33 cellular contexts compared by ENCODE assay signal in genomic region chr9:21967169-21967568, GRCh38. TPM values are rescaled to one million over a fixed set of nuclear protein-coding genes. Genes with fewer than 3 reads are reported as not detected.
DNase-seq lines count a peak whose midpoint lies in the region; ATAC-seq, FAIRE-seq and TF ChIP-seq lines count a peak whose summit lies in the region.
"Had no signal": no experiment of that assay in that cellular context is flagged by ENCODE, and none has a peak within 500 bp of the region (broad histone marks: within the 10 kb centered on the region; RNA-seq: fewer than 3 reads in every experiment).

No MANE protein-coding gene starts in this region.

- peaks cover 98% of the 10 kb centered on the region for H3K27me3 ChIP-seq in HUES6 (ENCODE audit: control insufficient read depth, insufficient read depth, low read length)
- peaks cover 60 to 91% of the 10 kb centered on the region in 2 experiments for H3K27me3 ChIP-seq in endothelial cell of umbilical vein (ENCODE audit: control insufficient read depth in 2 of 2, insufficient read depth in 2 of 2, low read length in 2 of 2)
- peaks cover 49 to 53% of the 10 kb centered on the region in 2 donors for H3K27me3 ChIP-seq in right atrium auricular region
- H3K27me3 ChIP-seq: testis had no signal

- H3K4me1 ChIP-seq in HUES6 (ENCODE audit: control insufficient read depth, insufficient read depth, low read length) (peaks cover 43% of the 10 kb centered on the region), endothelial cell of umbilical vein (ENCODE audit: control insufficient read depth, extremely low read depth, insufficient read depth, low read length) (peaks cover 34% of the 10 kb centered on the region), right atrium auricular region (peaks cover 0 to 26% of the 10 kb centered on the region in 2 donors)
- H3K4me1 ChIP-seq: testis had no signal

- H3K27ac Mint-ChIP-seq in natural killer cell treated with Interleukin-12 subunit alpha and Interleukin-12 subunit beta and Interleukin-15 and Interleukin-18, amount 100 ng/mL, for 72 hours: no peak overlapping the region
- H3K27ac Mint-ChIP-seq in natural killer cell: no peak overlapping the region
- H3K27ac Mint-ChIP-seq: CD14-positive monocyte; stimulated activated memory B cell treated with anti-CD40 and anti-IgM and Interleukin-4, amounts not matched to agents 10 μg/mL and 1 μg/mL and 100 μg/mL, for 72 hours had no signal

- POLR2A ChIA-PET in endothelial cell of umbilical vein (lab: Charles Lee): no interaction called here

- peaks cover 38 to 49% of the 10 kb centered on the region in 2 donors for H3K4me1 Mint-ChIP-seq in natural killer cell treated with Interleukin-12 subunit alpha and Interleukin-12 subunit beta and Interleukin-15 and Interleukin-18, amount 100 ng/mL, for 72 hours (ENCODE audit: low read depth in 2 of 2)
- H3K4me1 Mint-ChIP-seq in natural killer cell: peaks cover 28 to 38% of the 10 kb centered on the region in 2 donors

- no peak for TF ChIP-seq CTCF in natural killer cell (IDR thresholded peaks at IDR 0.05)
- no peak for TF ChIP-seq CTCF in endothelial cell of umbilical vein (IDR thresholded peaks at IDR 0.05; ENCODE audit: extremely low read depth in 1 of 2, insufficient read depth in 1 of 2, low read depth in 1 of 2, low read length in 2 of 2)
- no peak for TF ChIP-seq CTCF in right atrium auricular region (IDR thresholded peaks at IDR 0.05)

- H3K36me3 Mint-ChIP-seq in natural killer cell treated with Interleukin-12 subunit alpha and Interleukin-12 subunit beta and Interleukin-15 and Interleukin-18, amount 100 ng/mL, for 72 hours: peaks cover 35% of the 10 kb centered on the region
- H3K36me3 Mint-ChIP-seq in natural killer cell: peaks cover 18% of the 10 kb centered on the region

- H3K36me3 ChIP-seq in HUES6 (ENCODE audit: control insufficient read depth, insufficient read depth, low read length): no peaks in the 10 kb centered on the region
- H3K36me3 ChIP-seq in endothelial cell of umbilical vein (ENCODE audit: control insufficient read depth in 2 of 2, extremely low read depth in 1 of 2, insufficient read depth in 2 of 2, low read length in 2 of 2): no peaks in the 10 kb centered on the region
- no peaks in the 10 kb centered on the region for H3K36me3 ChIP-seq in right atrium auricular region
- H3K36me3 ChIP-seq: pancreas, right lobe of liver, vagina had no signal

- ATAC-seq in natural killer cell treated with Interleukin-12 subunit alpha and Interleukin-12 subunit beta and Interleukin-15 and Interleukin-18, amount 100 ng/mL, for 72 hours: no peak
- no peak for ATAC-seq in natural killer cell
- no peak for ATAC-seq in sciatic nerve
- ATAC-seq: pancreas; right lobe of liver; stimulated activated memory B cell treated with anti-CD40 and anti-IgM and Interleukin-4, amounts not matched to agents 10 μg/mL and 1 μg/mL and 100 μg/mL, for 72 hours had no signal

- peaks cover 2% of the 10 kb centered on the region for H4K20me1 ChIP-seq in endothelial cell of umbilical vein (replicated peaks; ENCODE audit: control insufficient read depth, extremely low read depth, insufficient read depth, low read length)

- no peaks in the 10 kb centered on the region for H3K9me1 ChIP-seq in endothelial cell of umbilical vein (replicated peaks; ENCODE audit: control insufficient read depth, extremely low read depth, insufficient read depth, low read length)

- no peak for TF ChIP-seq POLR2A in endothelial cell of umbilical vein (IDR thresholded peaks at IDR 0.05; ENCODE audit: low read depth, low read length)

- CTCF ChIA-PET in endothelial cell of umbilical vein (lab: Charles Lee): interaction anchor here (1.2 to 2.9 kb wide), 4 partner anchors 23 to 272 kb away, joined by 3 to 12 read pairs (median 5); no protein-coding TSS in a partner anchor

- dilution Hi-C loops in endothelial cell of umbilical vein (cut with MboI; ENCODE audit: extremely low pct_ligation_motif_present, low sequenced_read_pairs): no loop called here

- no peak for DNase-seq in natural killer cell treated with Interleukin-12 subunit alpha and Interleukin-12 subunit beta and Interleukin-15 and Interleukin-18, amount 100 ng/mL, for 72 hours (ENCODE audit: low spot score)
- DNase-seq in natural killer cell (no peak), endothelial cell of umbilical vein (ENCODE audit: low read depth, low spot score) (no peak), retina (peak; percentile 37), middle frontal gyrus (ENCODE audit: extremely low spot score, low spot score) (no peak), sciatic nerve (ENCODE audit: low spot score) (no peak), right atrium auricular region (ENCODE audit: low spot score) (no peak)
- DNase-seq: activated CD4-positive, alpha-beta T cell treated with anti-CD3 and anti-CD28 coated beads, Interleukin-2, amount 50 U/mL, for 4 hours; activated CD8-positive, alpha-beta memory T cell treated with anti-CD3 and anti-CD28 coated beads, Interleukin-2, amount 50 U/mL, for 4 hours; activated naive CD8-positive, alpha-beta T cell treated with anti-CD3 and anti-CD28 coated beads for 36 hours; Calu3; central memory CD4-positive, alpha-beta T cell; dermis blood vessel endothelial cell; GM23248; hypothalamus; IMR-90; NCI-H1694; NCI-H510A; pancreas; right lobe of liver; stimulated activated CD4-positive, alpha-beta T cell treated with anti-CD3 and anti-CD28 coated beads, Interleukin-12 subunit alpha, Interleukin-12 subunit beta, amount 100 ng/mL, for 4 hours; stimulated activated CD4-positive, alpha-beta T cell treated with anti-CD3 and anti-CD28 coated beads, Interleukin-4, amount 100 ng/mL, for 4 hours; testis; WERI-Rb-1 had no signal

- intact Hi-C loops in natural killer cell (cut with micrococcal nuclease): loop anchor here (2.0 to 5.0 kb wide), 2 partner anchors 20 to 40 kb away; partner anchors contain the start of gene CDKN2B
- intact Hi-C loops in endothelial cell of umbilical vein (cut with micrococcal nuclease): loop anchor here (1.0 kb wide), 1 partner anchor 8 kb away; no protein-coding TSS in a partner anchor
- intact Hi-C loops in sciatic nerve (cut with DNase I): no loop called here

- H3K4me3 Mint-ChIP-seq in natural killer cell treated with Interleukin-12 subunit alpha and Interleukin-12 subunit beta and Interleukin-15 and Interleukin-18, amount 100 ng/mL, for 72 hours: peak overlapping the region; percentile 43
- H3K4me3 Mint-ChIP-seq in natural killer cell: no peak overlapping the region
- H3K4me3 Mint-ChIP-seq: activated naive CD8-positive, alpha-beta T cell treated with anti-CD3 and anti-CD28 coated beads for 36 hours had no signal

- no peak overlapping the region for H3K27ac ChIP-seq in HUES6 (ENCODE audit: low read depth, low read length)
- no peak overlapping the region for H3K27ac ChIP-seq in endothelial cell of umbilical vein (ENCODE audit: insufficient read depth, low read depth, low read length)
- H3K27ac ChIP-seq in right atrium auricular region: no peak overlapping the region
- H3K27ac ChIP-seq: GM23248, pancreas, right lobe of liver, testis, vagina, WERI-Rb-1 had no signal

- peaks cover 1% of the 10 kb centered on the region for H3K9me3 Mint-ChIP-seq in natural killer cell treated with Interleukin-12 subunit alpha and Interleukin-12 subunit beta and Interleukin-15 and Interleukin-18, amount 100 ng/mL, for 72 hours
- H3K9me3 Mint-ChIP-seq in natural killer cell: peaks cover 0 to 8% of the 10 kb centered on the region in 2 donors

- H3K4me2 ChIP-seq in endothelial cell of umbilical vein (ENCODE audit: insufficient read depth, low read length): no peak overlapping the region

- H2AFZ ChIP-seq in endothelial cell of umbilical vein (ENCODE audit: low read depth, low read length): no peak overlapping the region
- H2AFZ ChIP-seq: GM23248 had no signal

- H3K4me3 ChIP-seq in HUES6 (ENCODE audit: low read depth, low read length): peak overlapping the region; percentile 16; the same call in 1 of the 2 replicates
- H3K4me3 ChIP-seq in endothelial cell of umbilical vein (replicated peaks in 1 of 3; ENCODE audit: insufficient read depth in 1 of 3, low read depth in 1 of 3, low read length in 3 of 3): no peak overlapping the region
- no peak overlapping the region for H3K4me3 ChIP-seq in right atrium auricular region
- H3K4me3 ChIP-seq: GM23248, pancreas, right lobe of liver, vagina had no signal

- FAIRE-seq in endothelial cell of umbilical vein (lab: Jason Lieb, UNC): peak; percentile 35
- FAIRE-seq: endometrium, GM12891, keratinocyte, pancreas had no signal

- no peaks in the 10 kb centered on the region for H3K9me3 ChIP-seq in HUES6 (ENCODE audit: control insufficient read depth, insufficient read depth, low read depth, low read length)
- no peaks in the 10 kb centered on the region for H3K9me3 ChIP-seq in endothelial cell of umbilical vein (replicated peaks; ENCODE audit: control insufficient read depth, insufficient read depth, low read length)
- peaks cover 0 to 17% of the 10 kb centered on the region in 2 donors for H3K9me3 ChIP-seq in right atrium auricular region
- H3K9me3 ChIP-seq: pancreas, right lobe of liver, testis, vagina had no signal

- no peaks in the 10 kb centered on the region for H3K79me2 ChIP-seq in endothelial cell of umbilical vein (ENCODE audit: control insufficient read depth, insufficient read depth, low read length)

- H3K27me3 Mint-ChIP-seq in natural killer cell treated with Interleukin-12 subunit alpha and Interleukin-12 subunit beta and Interleukin-15 and Interleukin-18, amount 100 ng/mL, for 72 hours: peaks cover 72 to 93% of the 10 kb centered on the region in 2 donors
- peaks cover 80 to 97% of the 10 kb centered on the region in 2 donors for H3K27me3 Mint-ChIP-seq in natural killer cell (ENCODE audit: low read depth in 2 of 2)

- H3K9ac ChIP-seq in HUES6 (ENCODE audit: low read length): no peak overlapping the region
- no peak overlapping the region for H3K9ac ChIP-seq in endothelial cell of umbilical vein (replicated peaks; ENCODE audit: extremely low read depth, insufficient read depth, low read length)
- H3K9ac ChIP-seq: GM23248 had no signal

- BruUV-seq in endothelial cell of umbilical vein (replicated peaks; lab: Mats Ljungman, UMichigan): no TSS peak

RNA-seq across cellular contexts. Expression of gene CDKN2A, which starts 27.0 kb away (rescaled TPM):
- total RNA-seq in natural killer cell treated with Interleukin-12 subunit alpha and Interleukin-12 subunit beta and Interleukin-15 and Interleukin-18, amount 100 ng/mL, for 72 hours: 10 to 100 TPM in 1 of 2 donors, 1 to 10 TPM in 1; 3.9 to 15.7 TPM
- 1 to 10 TPM; 3.5 to 7.7 (median 3.8) TPM for total RNA-seq in natural killer cell
- total RNA-seq in endothelial cell of umbilical vein: 8.5 and 9.3 TPM in 2 replicates
- polyA plus RNA-seq in endothelial cell of umbilical vein: 10.7 and 14.1 TPM in 2 replicates
- 5.8 and 8.1 TPM in 2 replicates for polyA plus RNA-seq in endothelial cell of umbilical vein (2011; cell fraction: cytosol; rRNA removed)
- 5.2 and 5.3 TPM in 2 replicates for polyA plus RNA-seq in endothelial cell of umbilical vein (2011; cell fraction: nucleus; rRNA removed)
- 13.2 and 23.8 TPM in 2 replicates for polyA plus RNA-seq in endothelial cell of umbilical vein (2012)
- 2.5 and 2.9 TPM in 2 replicates for polyA minus RNA-seq in endothelial cell of umbilical vein
- 182 TPM for polyA minus RNA-seq in endothelial cell of umbilical vein (2011; cell fraction: cytosol; rRNA and poly(A)+ RNA removed)
- polyA minus RNA-seq in endothelial cell of umbilical vein (2011; cell fraction: nucleus; rRNA and poly(A)+ RNA removed): 3.3 and 3.8 TPM in 2 replicates
- 1.5 TPM for total RNA-seq in sciatic nerve
- 1 to 10 TPM in 1 of 2 donors, not detected in 1; 1.3 TPM for total RNA-seq in right atrium auricular region
- total RNA-seq: Daoy had no signal
- polyA plus RNA-seq: neural cell had no signal

RNA-seq across cellular contexts. Expression of gene CDKN2B-AS1, which starts 27.4 kb away (rescaled TPM):
- total RNA-seq in natural killer cell treated with Interleukin-12 subunit alpha and Interleukin-12 subunit beta and Interleukin-15 and Interleukin-18, amount 100 ng/mL, for 72 hours: 1 to 10 TPM; 2.0 to 2.4 TPM
- 1 to 10 TPM; 2.6 to 4.3 (median 3.1) TPM for total RNA-seq in natural killer cell
- 1.9 and 2.4 TPM in 2 replicates for total RNA-seq in endothelial cell of umbilical vein
- 0.27 and 0.44 TPM in 2 replicates for polyA plus RNA-seq in endothelial cell of umbilical vein
- 0.22 and 0.47 TPM in 2 replicates for polyA plus RNA-seq in endothelial cell of umbilical vein (2011; cell fraction: cytosol; rRNA removed)
- 3.1 and 3.8 TPM in 2 replicates for polyA plus RNA-seq in endothelial cell of umbilical vein (2011; cell fraction: nucleus; rRNA removed)
- 0.61 and 1.1 TPM in 2 replicates for polyA plus RNA-seq in endothelial cell of umbilical vein (2012)
- polyA minus RNA-seq in endothelial cell of umbilical vein: 1.8 and 2.7 TPM in 2 replicates
- 5.3 TPM for polyA minus RNA-seq in endothelial cell of umbilical vein (2011; cell fraction: cytosol; rRNA and poly(A)+ RNA removed)
- 5.0 and 10.3 TPM in 2 replicates for polyA minus RNA-seq in endothelial cell of umbilical vein (2011; cell fraction: nucleus; rRNA and poly(A)+ RNA removed)
- 1.4 TPM for total RNA-seq in sciatic nerve
- not detected for total RNA-seq in right atrium auricular region
- total RNA-seq: Daoy had no signal
- polyA plus RNA-seq: neural cell had no signal

RNA-seq across cellular contexts. Expression of gene CDKN2B, which starts 41.9 kb away (rescaled TPM):
- 1 to 10 TPM; 1.6 to 5.0 TPM for total RNA-seq in natural killer cell treated with Interleukin-12 subunit alpha and Interleukin-12 subunit beta and Interleukin-15 and Interleukin-18, amount 100 ng/mL, for 72 hours
- total RNA-seq in natural killer cell (under 1 TPM in 2 of 3 donors, not detected in 1; 0.16 to 0.30 TPM), endothelial cell of umbilical vein (2.1 and 2.3 TPM in 2 replicates), sciatic nerve (4.0 TPM), right atrium auricular region (1 to 10 TPM; 2.5 to 3.9 TPM)
- polyA plus RNA-seq in endothelial cell of umbilical vein: 1.6 and 2.1 TPM in 2 replicates
- polyA plus RNA-seq in endothelial cell of umbilical vein (2011; cell fraction: cytosol; rRNA removed): 1.6 and 2.2 TPM in 2 replicates
- polyA plus RNA-seq in endothelial cell of umbilical vein (2011; cell fraction: nucleus; rRNA removed): 2.1 and 4.0 TPM in 2 replicates
- 5.7 and 6.0 TPM in 2 replicates for polyA plus RNA-seq in endothelial cell of umbilical vein (2012)
- 0.53 and 3.0 TPM in 2 replicates for polyA minus RNA-seq in endothelial cell of umbilical vein
- 17.0 TPM for polyA minus RNA-seq in endothelial cell of umbilical vein (2011; cell fraction: cytosol; rRNA and poly(A)+ RNA removed)
- polyA minus RNA-seq in endothelial cell of umbilical vein (2011; cell fraction: nucleus; rRNA and poly(A)+ RNA removed): 1.9 and 3.4 TPM in 2 replicates
- total RNA-seq: activated naive CD8-positive, alpha-beta T cell treated with anti-CD3 and anti-CD28 coated beads for 36 hours; Daoy had no signal
